8 cellular contexts compared by ENCODE assay signal in genomic region chr10:11875499-11876281, GRCh38.
DNase-seq lines count a peak whose midpoint lies in the region; ATAC-seq, FAIRE-seq and TF ChIP-seq lines count a peak whose summit lies in the region.

No MANE protein-coding gene starts in this region.

- ATAC-seq in HG02973 (IDR thresholded peaks at IDR 0.05; ENCODE audit: unreplicated experiment) (no peak), GM18519 (IDR thresholded peaks at IDR 0.05; ENCODE audit: low FRiP score, unreplicated experiment) (no peak)

- no peak overlapping the region for H3K9ac ChIP-seq in iPS-15b (ENCODE audit: low read depth, low read length)

- TF ChIP-seq CTCF in astrocyte of the spinal cord (IDR thresholded peaks at IDR 0.05; ENCODE audit: low read depth, low read length) (no peak), D721Med (IDR thresholded peaks at IDR 0.05; ENCODE audit: insufficient read depth, missing control alignments) (no peak)

- no peaks in the 10 kb centered on the region for H3K36me3 ChIP-seq in iPS-15b (ENCODE audit: control insufficient read depth, insufficient read depth, low read length)

- no peak overlapping the region for H3K4me3 ChIP-seq in astrocyte of the spinal cord (ENCODE audit: low read depth, low read length)
- H3K4me3 ChIP-seq in iPS-15b (ENCODE audit: low read depth, low read length), result peak overlapping the region; percentile 18
- peak overlapping the region in 1 of 7 experiments; percentile 4 for H3K4me3 ChIP-seq in skin epidermis

- DNase-seq in H54 (ENCODE audit: insufficient read length, low spot score), result peak; percentile 97
- peak; percentile 65 for DNase-seq in astrocyte of the spinal cord (ENCODE audit: low read depth, low spot score)
- DNase-seq in D721Med (ENCODE audit: insufficient read length, low spot score), result no peak
- no peak for DNase-seq in KG1 (lab: John Stamatoyannopoulos, UW)

- TF ChIP-seq POLR2A in H54 (IDR thresholded peaks at IDR 0.05; ENCODE audit: low read depth, low read length), result no peak

- no peaks in the 10 kb centered on the region for H3K9me3 ChIP-seq in iPS-15b (ENCODE audit: control insufficient read depth, insufficient read depth, low read length)

- no peaks in the 10 kb centered on the region for H3K27me3 ChIP-seq in iPS-15b (ENCODE audit: control insufficient read depth, insufficient read depth, low read length)

- in situ Hi-C loops in astrocyte of the spinal cord (cut with HindIII; ENCODE audit: low sequenced_read_pairs), result no loop called here

- H3K4me1 ChIP-seq in iPS-15b (ENCODE audit: control insufficient read depth, insufficient read depth, low read length), result peaks cover 11% of the 10 kb centered on the region

- FAIRE-seq in H54 (lab: Jason Lieb, UNC), result peak; percentile 98
- no peak for FAIRE-seq in D721Med (lab: Jason Lieb, UNC)

- peak overlapping the region in 16 of 21 experiments; percentile 12 to 86 (median 72) for H3K27ac ChIP-seq in skin epidermis

Comparison
In these comparisons a context has a peak if more than half of its experiments do, and no peak if none do; other contexts are left out.
1. DNase-seq: peak in H54 (single experiment) and astrocyte of the spinal cord (single experiment); none in D721Med (single experiment) and KG1 (single experiment).